8 cellular contexts compared by ENCODE assay signal in the genomic region with DNA sequence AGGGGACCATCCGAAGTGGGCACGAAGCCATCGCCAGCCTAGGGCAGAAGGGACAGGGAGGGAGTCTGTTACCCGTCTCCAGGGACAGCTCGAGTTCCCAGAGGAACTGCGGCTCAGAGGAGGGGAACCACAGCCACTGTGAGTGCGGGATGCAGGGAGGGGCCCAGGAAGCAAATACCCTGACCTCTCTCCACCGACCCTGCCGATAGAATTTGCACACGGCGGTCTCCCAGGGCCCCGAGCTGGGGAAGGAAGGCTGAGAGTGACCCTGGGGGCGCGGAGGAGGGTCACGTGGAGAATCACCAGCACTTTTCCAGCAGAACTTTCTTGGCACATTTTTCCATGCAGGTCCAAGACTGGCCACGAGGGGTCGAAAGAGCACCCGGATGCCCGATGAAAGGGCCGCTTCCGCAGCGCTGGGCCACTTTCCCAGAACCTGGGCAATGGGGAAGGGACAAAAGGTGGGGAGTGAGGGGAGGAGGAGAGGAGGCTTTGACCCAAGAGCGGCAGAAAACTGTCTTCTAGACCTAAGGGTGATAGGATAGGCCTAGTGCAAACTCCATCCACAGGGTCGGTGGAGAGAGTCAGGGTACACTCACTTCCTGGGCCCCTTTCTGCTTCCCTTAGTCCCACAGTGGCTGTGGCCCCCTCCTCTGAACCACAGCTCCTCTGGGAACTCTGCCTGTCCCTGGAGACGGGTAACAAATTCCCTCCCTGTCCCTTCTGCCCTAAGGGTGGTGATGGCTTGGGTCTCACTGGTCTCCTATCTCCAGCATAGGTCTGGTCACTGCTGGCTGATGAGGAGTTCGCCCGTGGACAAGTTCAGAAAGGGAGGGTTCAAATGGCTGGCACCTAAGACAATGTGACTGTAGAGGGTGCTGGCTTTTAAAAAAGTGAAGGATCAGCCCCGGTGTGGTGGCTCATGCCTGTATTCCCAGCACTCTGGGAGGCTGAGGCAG. TPM values are rescaled to one million over a fixed set of nuclear protein-coding genes. Genes with fewer than 3 reads are reported as not detected.
DNase-seq lines count a peak whose midpoint lies in the region; ATAC-seq and TF ChIP-seq lines count a peak whose summit lies in the region.
"Had no signal": no experiment of that assay in that cellular context is flagged by ENCODE, and none has a peak within 500 bp of the region (broad histone marks: within the 10 kb centered on the region; RNA-seq: fewer than 3 reads in every experiment).

No MANE protein-coding gene starts in this region.

- ATAC-seq in GM19023 (IDR thresholded peaks at IDR 0.05; ENCODE audit: unreplicated experiment), result no peak

- no peak overlapping the region for H3K4me3 ChIP-seq in GM12865 (ENCODE audit: low read depth, low read length)

- DNase-seq in GM12865 (ENCODE audit: low read depth), result peak; percentile 52
- DNase-seq in NCI-H1694 (lab: John Stamatoyannopoulos, UW), result peak; percentile 37
- peak; percentile 38 to 47 for DNase-seq in activated CD4-positive, alpha-beta T cell treated with anti-CD3 and anti-CD28 coated beads for 4 hours
- peak; percentile 85 for DNase-seq in dermis blood vessel endothelial cell
- peak; percentile 92 for DNase-seq in left kidney (ENCODE audit: low read depth, low spot score)
- DNase-seq in stimulated activated CD4-positive, alpha-beta T cell treated with anti-CD3 and anti-CD28 coated beads, Interleukin-2, amount 100 ng/mL, for 48 hours, result peak; percentile 40 to 44

- peak; percentile 85 for TF ChIP-seq CTCF in GM12865 (IDR thresholded peaks at IDR 0.05; ENCODE audit: insufficient read depth, low read depth, low read length, missing control alignments)

RNA-seq across cellular contexts. Expression of a gene that starts 5.3 kb away (rescaled TPM):
- 3.2 and 5.0 TPM in 2 replicates for total RNA-seq in dermis blood vessel endothelial cell
- total RNA-seq: mononuclear cell had no signal

RNA-seq across cellular contexts. Expression of a gene that starts 22.7 kb away (rescaled TPM):
- total RNA-seq in dermis blood vessel endothelial cell, result 5.1 and 9.4 TPM in 2 replicates

RNA-seq across cellular contexts. Expression of a gene that starts 31.8 kb away (rescaled TPM):
- 18.9 and 26.1 TPM in 2 replicates for total RNA-seq in dermis blood vessel endothelial cell

Comparison
In these comparisons a context has a peak if more than half of its experiments do, and no peak if none do; other contexts are left out.
1. DNase-seq: peak in every context shown above with its lines; median percentile 92 in left kidney; 85 in dermis blood vessel endothelial cell; 52 in GM12865; 42 in activated CD4-positive, alpha-beta T cell treated with anti-CD3 and anti-CD28 coated beads for 4 hours; 42 in stimulated activated CD4-positive, alpha-beta T cell treated with anti-CD3 and anti-CD28 coated beads, Interleukin-2, amount 100 ng/mL, for 48 hours; 37 in NCI-H1694.